11 cellular contexts compared by ENCODE assay signal in the genomic region with DNA sequence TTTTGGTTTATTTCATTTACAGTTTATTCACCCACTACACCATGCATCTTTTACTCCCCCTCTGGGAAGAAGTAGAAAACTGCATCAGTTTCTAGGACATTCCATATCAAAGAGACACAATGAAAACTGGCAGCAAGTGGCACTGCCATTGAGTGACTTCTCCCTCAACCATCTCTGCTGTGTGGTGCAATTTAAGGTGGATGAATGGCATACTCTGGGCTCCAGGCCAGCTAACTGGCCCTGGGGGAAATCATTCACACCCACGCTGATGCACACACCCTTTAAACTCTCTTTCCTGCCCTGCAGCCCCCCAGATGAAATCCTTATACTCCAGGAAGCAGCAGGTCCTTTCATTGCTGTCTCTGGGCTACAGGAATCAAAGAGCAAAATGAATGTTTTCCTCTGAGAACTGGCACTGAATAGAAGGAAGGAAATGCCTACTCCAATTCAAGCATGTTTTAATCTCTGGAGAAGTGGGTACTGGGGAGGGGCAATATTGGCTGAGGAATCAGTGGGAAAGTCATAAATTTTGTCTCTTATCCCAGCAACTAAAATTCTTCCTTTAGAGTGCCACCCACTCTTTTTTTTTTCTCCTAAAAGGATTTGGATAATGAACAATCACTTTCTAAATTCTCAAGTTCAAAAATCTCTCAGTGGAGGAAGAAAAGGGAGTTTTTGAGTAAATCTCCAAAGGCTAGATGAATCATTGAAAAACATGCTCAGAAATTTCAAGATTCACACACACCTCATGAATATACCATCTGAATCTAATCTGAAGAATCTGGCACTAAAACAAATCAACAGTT.
A peak's percentile ranks its signal among the peaks of the same experiment; 100 is the strongest.
DNase-seq lines count a peak whose midpoint lies in the region; ATAC-seq and TF ChIP-seq lines count a peak whose summit lies in the region.
"Had no signal": no experiment of that assay in that cellular context is flagged by ENCODE, and none has a peak within 500 bp of the region (broad histone marks: within the 10 kb centered on the region; RNA-seq: fewer than 3 reads in every experiment).

No MANE protein-coding gene starts in this region.

- CTCF ChIA-PET in HEK293 (lab: Yijun Ruan, JAX): no interaction called here

- ATAC-seq in HG02588 (IDR thresholded peaks at IDR 0.05; ENCODE audit: unreplicated experiment) (no peak), HG03025 (IDR thresholded peaks at IDR 0.05; ENCODE audit: low FRiP score, unreplicated experiment) (no peak)

- H3K9me3 ChIP-seq in HEK293 (ENCODE audit: control insufficient read depth, insufficient read depth, low read depth, low read length): no peaks in the 10 kb centered on the region

- DNase-seq in AG08395 (ENCODE audit: low spot score): peak; percentile 32
- peak; percentile 18 for DNase-seq in amniotic epithelial cell (ENCODE audit: low read depth)
- peak; percentile 27 for DNase-seq in kidney glomerular epithelial cell (lab: John Stamatoyannopoulos, UW)
- no peak for DNase-seq in ecto neural progenitor cell (ENCODE audit: low spot score)
- no peak for DNase-seq in NCI-H82 (lab: John Stamatoyannopoulos, UW)
- DNase-seq: activated effector memory CD4-positive, alpha-beta T cell treated with Interleukin-2 at 50 U/mL for 16 hours; CD8-positive, alpha-beta memory T cell; endodermal cell had no signal

- peaks cover 20% of the 10 kb centered on the region for H3K4me1 ChIP-seq in HEK293 (ENCODE audit: control insufficient read depth, insufficient read depth, low read length)

- TF ChIP-seq CTCF in HEK293 (tag by site-specific recombination; IDR thresholded peaks at IDR 0.05): 0 out of 2 replicates have a peak, but pooled peaks have one; percentile 26

- POLR2A ChIA-PET in HEK293 (lab: Yijun Ruan, JAX): interaction anchor here (0.9 kb wide), 1 partner anchor 76 kb away, joined by 3 read pairs; a partner anchor contains a TSS

- no peak overlapping the region for H3K4me3 ChIP-seq in HEK293 (ENCODE audit: low read depth, low read length)

- peak overlapping the region; percentile 13; the same call in 1 of the 2 replicates for H3K27ac ChIP-seq in HEK293 (ENCODE audit: extremely low read depth, low read depth, low read length)

- H3K36me3 ChIP-seq in HEK293 (ENCODE audit: control insufficient read depth in 2 of 2, insufficient read depth in 1 of 2, low read length in 2 of 2): no peaks in the 10 kb centered on the region

TF ChIP-seq in HEK293, 187 proteins besides CTCF, POLR2A, EP300 and RAD21:
- TF ChIP-seq EGR2 (tag by site-specific recombination; IDR thresholded peaks at IDR 0.05; ENCODE audit: low read depth): peak; percentile 58
- TF ChIP-seq FEZF1 (tag by site-specific recombination; IDR thresholded peaks at IDR 0.05): peak; percentile 44
- TF ChIP-seq, protein P1, sequence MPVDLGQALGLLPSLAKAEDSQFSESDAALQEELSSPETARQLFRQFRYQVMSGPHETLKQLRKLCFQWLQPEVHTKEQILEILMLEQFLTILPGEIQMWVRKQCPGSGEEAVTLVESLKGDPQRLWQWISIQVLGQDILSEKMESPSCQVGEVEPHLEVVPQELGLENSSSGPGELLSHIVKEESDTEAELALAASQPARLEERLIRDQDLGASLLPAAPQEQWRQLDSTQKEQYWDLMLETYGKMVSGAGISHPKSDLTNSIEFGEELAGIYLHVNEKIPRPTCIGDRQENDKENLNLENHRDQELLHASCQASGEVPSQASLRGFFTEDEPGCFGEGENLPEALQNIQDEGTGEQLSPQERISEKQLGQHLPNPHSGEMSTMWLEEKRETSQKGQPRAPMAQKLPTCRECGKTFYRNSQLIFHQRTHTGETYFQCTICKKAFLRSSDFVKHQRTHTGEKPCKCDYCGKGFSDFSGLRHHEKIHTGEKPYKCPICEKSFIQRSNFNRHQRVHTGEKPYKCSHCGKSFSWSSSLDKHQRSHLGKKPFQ (tag by site-specific recombination; IDR thresholded peaks at IDR 0.05): 0 out of 2 replicates have a peak, but pooled peaks have one; percentile 43
- TF ChIP-seq, protein P2, sequence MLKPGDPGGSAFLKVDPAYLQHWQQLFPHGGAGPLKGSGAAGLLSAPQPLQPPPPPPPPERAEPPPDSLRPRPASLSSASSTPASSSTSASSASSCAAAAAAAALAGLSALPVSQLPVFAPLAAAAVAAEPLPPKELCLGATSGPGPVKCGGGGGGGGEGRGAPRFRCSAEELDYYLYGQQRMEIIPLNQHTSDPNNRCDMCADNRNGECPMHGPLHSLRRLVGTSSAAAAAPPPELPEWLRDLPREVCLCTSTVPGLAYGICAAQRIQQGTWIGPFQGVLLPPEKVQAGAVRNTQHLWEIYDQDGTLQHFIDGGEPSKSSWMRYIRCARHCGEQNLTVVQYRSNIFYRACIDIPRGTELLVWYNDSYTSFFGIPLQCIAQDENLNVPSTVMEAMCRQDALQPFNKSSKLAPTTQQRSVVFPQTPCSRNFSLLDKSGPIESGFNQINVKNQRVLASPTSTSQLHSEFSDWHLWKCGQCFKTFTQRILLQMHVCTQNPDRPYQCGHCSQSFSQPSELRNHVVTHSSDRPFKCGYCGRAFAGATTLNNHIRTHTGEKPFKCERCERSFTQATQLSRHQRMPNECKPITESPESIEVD (tag by site-specific recombination; IDR thresholded peaks at IDR 0.05): peak; percentile 18; the same call in 1 of the 2 replicates
- no peak for TF ChIP-seq ZNF529 (tag by site-specific recombination; IDR thresholded peaks at IDR 0.05; ENCODE audit: insufficient replicate concordance)
- TF ChIP-seq, protein P3, sequence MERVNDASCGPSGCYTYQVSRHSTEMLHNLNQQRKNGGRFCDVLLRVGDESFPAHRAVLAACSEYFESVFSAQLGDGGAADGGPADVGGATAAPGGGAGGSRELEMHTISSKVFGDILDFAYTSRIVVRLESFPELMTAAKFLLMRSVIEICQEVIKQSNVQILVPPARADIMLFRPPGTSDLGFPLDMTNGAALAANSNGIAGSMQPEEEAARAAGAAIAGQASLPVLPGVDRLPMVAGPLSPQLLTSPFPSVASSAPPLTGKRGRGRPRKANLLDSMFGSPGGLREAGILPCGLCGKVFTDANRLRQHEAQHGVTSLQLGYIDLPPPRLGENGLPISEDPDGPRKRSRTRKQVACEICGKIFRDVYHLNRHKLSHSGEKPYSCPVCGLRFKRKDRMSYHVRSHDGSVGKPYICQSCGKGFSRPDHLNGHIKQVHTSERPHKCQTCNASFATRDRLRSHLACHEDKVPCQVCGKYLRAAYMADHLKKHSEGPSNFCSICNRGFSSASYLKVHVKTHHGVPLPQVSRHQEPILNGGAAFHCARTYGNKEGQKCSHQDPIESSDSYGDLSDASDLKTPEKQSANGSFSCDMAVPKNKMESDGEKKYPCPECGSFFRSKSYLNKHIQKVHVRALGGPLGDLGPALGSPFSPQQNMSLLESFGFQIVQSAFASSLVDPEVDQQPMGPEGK (tag by site-specific recombination; IDR thresholded peaks at IDR 0.05): 0 out of 2 replicates have a peak, but pooled peaks have one; percentile 43
- TF ChIP-seq, protein P4, sequence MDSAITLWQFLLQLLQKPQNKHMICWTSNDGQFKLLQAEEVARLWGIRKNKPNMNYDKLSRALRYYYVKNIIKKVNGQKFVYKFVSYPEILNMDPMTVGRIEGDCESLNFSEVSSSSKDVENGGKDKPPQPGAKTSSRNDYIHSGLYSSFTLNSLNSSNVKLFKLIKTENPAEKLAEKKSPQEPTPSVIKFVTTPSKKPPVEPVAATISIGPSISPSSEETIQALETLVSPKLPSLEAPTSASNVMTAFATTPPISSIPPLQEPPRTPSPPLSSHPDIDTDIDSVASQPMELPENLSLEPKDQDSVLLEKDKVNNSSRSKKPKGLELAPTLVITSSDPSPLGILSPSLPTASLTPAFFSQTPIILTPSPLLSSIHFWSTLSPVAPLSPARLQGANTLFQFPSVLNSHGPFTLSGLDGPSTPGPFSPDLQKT (IDR thresholded peaks at IDR 0.05; ENCODE audit: borderline replicate concordance, low read depth, low read length): no peak
- peak; percentile 71 for TF ChIP-seq ZFHX2 (tag by site-specific recombination; conservative IDR thresholded peaks at IDR 0.05)

Comparison
In these comparisons a context has a peak if more than half of its experiments do, and no peak if none do; other contexts are left out.
1. DNase-seq: peak in AG08395 (single experiment), amniotic epithelial cell (single experiment) and kidney glomerular epithelial cell (single experiment); none in ecto neural progenitor cell (single experiment) and NCI-H82 (single experiment).